In the genomic region with DNA sequence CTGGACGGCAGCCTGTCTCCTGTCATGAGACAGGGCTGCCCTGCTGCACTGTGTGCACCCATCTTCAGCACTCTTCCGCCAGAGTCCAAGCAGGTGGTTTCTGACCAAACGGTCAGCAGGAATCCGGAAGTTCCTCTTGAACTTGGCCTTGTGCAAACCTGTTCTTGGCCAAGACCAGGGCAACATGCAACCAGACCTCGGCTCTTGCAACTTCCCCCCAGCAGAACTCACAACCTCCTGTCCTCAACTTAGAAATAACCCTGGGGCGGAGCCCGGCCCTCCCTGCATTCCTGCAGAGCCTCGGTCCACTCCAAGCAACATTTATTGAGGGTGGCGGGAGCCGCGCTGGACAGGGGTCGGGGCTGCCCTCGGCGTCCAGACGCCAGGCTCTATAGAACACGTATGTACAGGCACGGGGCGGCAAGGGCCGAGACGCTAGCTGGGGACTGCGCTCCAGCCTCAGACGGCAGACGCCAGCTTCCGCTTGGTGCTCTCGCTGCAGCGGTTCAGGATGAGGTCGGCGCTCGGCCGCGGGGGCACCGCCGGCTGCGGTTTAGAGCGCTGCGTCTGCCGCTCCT, we compare ENCODE assay signal across 8 cellular contexts.
DNase-seq lines count a peak whose midpoint lies in the region; ATAC-seq, FAIRE-seq and TF ChIP-seq lines count a peak whose summit lies in the region.
"Not testable (repeated sequence)": the region's sequence is repeated elsewhere in the genome, so short reads cannot be mapped to it uniquely, and the experiment has no call there.

No MANE protein-coding gene starts in this region.

- H2BK5ac ChIP-seq in IMR-90 (ENCODE audit: low read depth, low read length, poor library complexity, severe bottlenecking), result peak overlapping the region; percentile 22

- H3K4me1 Mint-ChIP-seq in activated CD4-positive, alpha-beta T cell treated with anti-CD3 and anti-CD28 coated beads, Interleukin-2, amount 10 ng/mL, durations not matched to agents 24 days and 14 days; astrocyte (ENCODE audit: low read depth, unreplicated experiment): not testable (repeated sequence)

- not testable (repeated sequence) for H2BK15ac ChIP-seq in IMR-90 (ENCODE audit: low read depth, low read length)

- not testable (repeated sequence) for H3K14ac ChIP-seq in IMR-90 (replicated peaks; ENCODE audit: low read depth, low read length)

- H4K91ac ChIP-seq in IMR-90 (ENCODE audit: insufficient read depth, low read depth, low read length), result peak overlapping the region; percentile 59; the same call in 1 of the 2 replicates

- H3K23ac ChIP-seq in IMR-90 (ENCODE audit: low read depth, low read length), result not testable (repeated sequence)

- intact Hi-C loops in IMR-90 (cut with micrococcal nuclease); activated CD4-positive, alpha-beta T cell treated with anti-CD3 and anti-CD28 coated beads, Interleukin-2, amount 10 ng/mL, durations not matched to agents 24 days and 14 days (cut with micrococcal nuclease); spleen (cut with DNase I; ENCODE audit: low total_unique reads); vagina (cut with DNase I): not testable (repeated sequence)

- CTCF ChIA-PET in IMR-90 (lab: Yijun Ruan, JAX), result not testable (repeated sequence)

- not testable (repeated sequence) for H3K18ac ChIP-seq in IMR-90 (ENCODE audit: low read depth, low read length)

- dilution Hi-C loops in IMR-90 (cut with HindIII; ENCODE audit: low sequenced_read_pairs, unreplicated experiment), result not testable (repeated sequence)

- peak overlapping the region in 1 of 2 experiments; percentile 78; a peak in 1 of 4 replicates for H4K8ac ChIP-seq in IMR-90 (ENCODE audit: low read depth in 2 of 2, low read length in 2 of 2)

- not testable (repeated sequence) for TF ChIP-seq POLR2A in IMR-90 (IDR thresholded peaks at IDR 0.05; ENCODE audit: low read depth, low read length); spleen (IDR thresholded peaks at IDR 0.05); vagina (IDR thresholded peaks at IDR 0.05)

- not testable (repeated sequence) for BruUV-seq in IMR-90 (replicated peaks; lab: Mats Ljungman, UMichigan)

- not testable (repeated sequence) for FAIRE-seq in astrocyte (lab: Jason Lieb, UNC)

- H3K4me1 ChIP-seq in IMR-90 (ENCODE audit: control insufficient read depth, insufficient read depth, low read length); astrocyte (ENCODE audit: insufficient read depth, low read length); spleen; vagina: not testable (repeated sequence)

- not testable (repeated sequence) for H3K9me1 ChIP-seq in IMR-90 (ENCODE audit: insufficient read depth, low read length)

- H3K4me3 Mint-ChIP-seq in activated CD4-positive, alpha-beta T cell treated with anti-CD3 and anti-CD28 coated beads, Interleukin-2, amount 10 ng/mL, durations not matched to agents 24 days and 14 days, result not testable (repeated sequence)
- peak overlapping the region; percentile 67 for H3K4me3 Mint-ChIP-seq in astrocyte (ENCODE audit: unreplicated experiment)

- H3K79me2 ChIP-seq in astrocyte (ENCODE audit: insufficient read depth, low read length), result not testable (repeated sequence)

- not testable (repeated sequence) for H3K36me3 Mint-ChIP-seq in activated CD4-positive, alpha-beta T cell treated with anti-CD3 and anti-CD28 coated beads, Interleukin-2, amount 10 ng/mL, durations not matched to agents 24 days and 14 days (ENCODE audit: low read depth); astrocyte (ENCODE audit: low read depth, unreplicated experiment)

- H3K27me3 Mint-ChIP-seq in activated CD4-positive, alpha-beta T cell treated with anti-CD3 and anti-CD28 coated beads, Interleukin-2, amount 10 ng/mL, durations not matched to agents 24 days and 14 days; astrocyte (ENCODE audit: low read depth, unreplicated experiment): not testable (repeated sequence)

- not testable (repeated sequence) for H2AK5ac ChIP-seq in IMR-90 (ENCODE audit: low read depth, low read length)

- not testable (repeated sequence) for H4K20me1 ChIP-seq in IMR-90 (ENCODE audit: insufficient read depth, low read length); astrocyte (ENCODE audit: insufficient read depth, low read length)

- H3K4me3 ChIP-seq in IMR-90 (ENCODE audit: insufficient read depth, low read depth, low read length) (peak overlapping the region; percentile 20), fibroblast of villous mesenchyme (ENCODE audit: low read depth, low read length) (peak overlapping the region; percentile 46), spleen (peak overlapping the region in 6 of 8 donors; percentile 15 to 64 (median 36)), vagina (peak overlapping the region; percentile 39 to 51)
- not testable (repeated sequence) for H3K4me3 ChIP-seq in astrocyte (ENCODE audit: insufficient read depth, low read depth, low read length)

- POLR2A ChIA-PET in IMR-90 (lab: Charles Lee; ENCODE audit: unreplicated experiment), result not testable (repeated sequence)

- H3K4ac ChIP-seq in IMR-90 (ENCODE audit: low read depth, low read length), result peak overlapping the region; percentile 66; the same call in 1 of the 2 replicates

- not testable (repeated sequence) for DNase-seq in IMR-90; astrocyte (ENCODE audit: low read depth); fibroblast of villous mesenchyme (ENCODE audit: low read depth); vagina (ENCODE audit: extremely low spot score in 2 of 2)
- DNase-seq in activated CD4-positive, alpha-beta T cell treated with anti-CD3 and anti-CD28 coated beads, Interleukin-2, amount 10 ng/mL, durations not matched to agents 24 days and 14 days, result peak; percentile 56
- DNase-seq in mucosa of gallbladder (ENCODE audit: low spot score) (peak; percentile 49), spleen (peak; percentile 94)

- H2BK120ac ChIP-seq in IMR-90 (ENCODE audit: low read depth, low read length), result not testable (repeated sequence)

- H3K27ac ChIP-seq in IMR-90 (ENCODE audit: insufficient read depth, low read length), result peak overlapping the region; percentile 58; the same call in 1 of the 2 replicates
- not testable (repeated sequence) for H3K27ac ChIP-seq in astrocyte (ENCODE audit: low read depth, low read length); vagina
- H3K27ac ChIP-seq in spleen, result peak overlapping the region; percentile 35 to 88 (median 80)

- H2AFZ ChIP-seq in IMR-90 (replicated peaks; ENCODE audit: low read length, poor library complexity); astrocyte (ENCODE audit: low read depth, low read length): not testable (repeated sequence)

- H3K27ac Mint-ChIP-seq in activated CD4-positive, alpha-beta T cell treated with anti-CD3 and anti-CD28 coated beads, Interleukin-2, amount 10 ng/mL, durations not matched to agents 24 days and 14 days, result not testable (repeated sequence)
- H3K27ac Mint-ChIP-seq in astrocyte (ENCODE audit: unreplicated experiment), result peak overlapping the region; percentile 75

- H3K4me2 ChIP-seq in IMR-90 (ENCODE audit: low read depth, low read length), result peak overlapping the region; percentile 55; the same call in 1 of the 2 replicates
- H3K4me2 ChIP-seq in astrocyte (ENCODE audit: low read length), result peak overlapping the region; percentile 76

- WGBS in IMR-90 (ENCODE audit: extremely low coverage in 2 of 2, insufficient read length in 1 of 2), 2 experiments, result no CpG with 5 or more reads among the region's 37 CpGs
- 2 to 11% (median 4%) methylated on average over 3 to 21 of the region's 37 CpGs; no CpG with 5 or more reads in 1 of the 5 donors for WGBS in spleen, 5 donors

- H3K9ac ChIP-seq in IMR-90 (ENCODE audit: low read depth, low read length), result peak overlapping the region; percentile 45
- H3K9ac ChIP-seq in astrocyte (ENCODE audit: low read length), result not testable (repeated sequence)

- H4K5ac ChIP-seq in IMR-90 (ENCODE audit: low read depth, low read length), result not testable (repeated sequence)

- TF ChIP-seq CTCF in IMR-90 (conservative IDR thresholded peaks at IDR 0.05; ENCODE audit: low read depth, low read length); astrocyte (IDR thresholded peaks at IDR 0.05; ENCODE audit: insufficient read depth, low read depth, low read length); fibroblast of villous mesenchyme (IDR thresholded peaks at IDR 0.05; ENCODE audit: insufficient read depth, low read depth, low read length); spleen (IDR thresholded peaks at IDR 0.05 in 8 of 11, conservative IDR thresholded peaks at IDR 0.05 in 3 of 11); vagina (IDR thresholded peaks at IDR 0.05): not testable (repeated sequence)

- H3K56ac ChIP-seq in IMR-90 (ENCODE audit: extremely low read depth, insufficient read depth, low read length), result not testable (repeated sequence)

- H2BK20ac ChIP-seq in IMR-90 (ENCODE audit: low read depth, low read length), result not testable (repeated sequence)

- not testable (repeated sequence) for H2AK9ac ChIP-seq in IMR-90 (replicated peaks; ENCODE audit: low read depth, low read length, poor library complexity)

- H3K36me3 ChIP-seq in IMR-90 (ENCODE audit: control insufficient read depth, insufficient read depth, low read length); astrocyte (ENCODE audit: insufficient read depth, low read length); spleen; vagina: not testable (repeated sequence)

- not testable (repeated sequence) for H3K9me3 Mint-ChIP-seq in activated CD4-positive, alpha-beta T cell treated with anti-CD3 and anti-CD28 coated beads, Interleukin-2, amount 10 ng/mL, durations not matched to agents 24 days and 14 days; astrocyte (ENCODE audit: unreplicated experiment)

- H3K79me1 ChIP-seq in IMR-90 (ENCODE audit: low read depth in 1 of 2, low read length in 2 of 2), result not testable (repeated sequence)

- in situ Hi-C loops in IMR-90 (cut with MboI; ENCODE audit: low sequenced_read_pairs), result not testable (repeated sequence)

- H3K27me3 ChIP-seq in IMR-90 (ENCODE audit: control insufficient read depth, insufficient read depth, low read length); astrocyte (ENCODE audit: insufficient read depth, low read length); spleen (replicated peaks in 1 of 7); vagina: not testable (repeated sequence)

- ATAC-seq in GM21447 (IDR thresholded peaks at IDR 0.05; ENCODE audit: unreplicated experiment), result peak; percentile 0
- ATAC-seq in IMR-90 (ENCODE audit: low read depth), result not testable (repeated sequence)

- not testable (repeated sequence) for TF ChIP-seq RAD21 in IMR-90 (IDR thresholded peaks at IDR 0.05; ENCODE audit: low read length)

- H3K9me3 ChIP-seq in IMR-90 (ENCODE audit: control insufficient read depth, insufficient read depth, low read length); astrocyte (ENCODE audit: insufficient read depth, low read depth, low read length); spleen; vagina: not testable (repeated sequence)
